In the genomic region with DNA sequence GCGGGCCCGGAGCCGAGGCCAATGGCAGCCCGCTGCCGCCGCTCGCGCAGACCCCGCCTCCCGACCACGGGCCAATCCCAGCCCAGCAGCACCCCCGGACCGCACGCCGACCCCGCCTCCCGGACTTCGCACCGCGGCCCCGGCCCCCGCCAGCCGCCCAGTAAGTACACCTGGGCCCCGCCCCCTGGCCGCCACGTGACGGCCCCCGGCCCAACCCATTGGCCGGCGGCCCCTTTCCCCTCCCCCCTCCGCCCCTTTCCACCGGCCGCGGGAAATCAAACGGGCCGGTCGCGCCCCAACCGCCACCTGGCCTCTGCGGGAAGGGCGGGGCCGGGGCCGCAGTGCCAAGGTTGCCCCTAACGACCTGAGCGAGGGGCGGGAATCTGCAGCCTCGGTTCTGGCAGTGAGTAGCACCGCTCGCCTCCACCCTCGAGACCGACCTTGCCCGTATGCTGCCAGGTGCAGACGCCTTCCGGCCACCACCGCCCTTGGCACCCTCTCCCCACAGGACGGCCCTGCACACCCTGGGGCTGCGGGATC, we compare ENCODE assay signal across 8 cellular contexts. TPM values are rescaled to one million over a fixed set of nuclear protein-coding genes. Genes with fewer than 3 reads are reported as not detected.
DNase-seq lines count a peak whose midpoint lies in the region; ATAC-seq and TF ChIP-seq lines count a peak whose summit lies in the region.

A gene (minus strand): TSS at position 26 of the 540 bp plus-strand sequence. CDS start 139 bp downstream, outside the sequence.

- no peaks in the 10 kb centered on the region for H4K20me1 ChIP-seq in OCI-LY7 (ENCODE audit: insufficient read depth, low read length)

- H3K27me3 Mint-ChIP-seq in CD8-positive, alpha-beta T cell (ENCODE audit: low read depth) = peaks cover 9% of the 10 kb centered on the region
- peaks cover 32% of the 10 kb centered on the region for H3K27me3 Mint-ChIP-seq in activated T-helper 2 cell treated with anti-CD3 and anti-CD28 coated beads, Interferon-gamma antibody, Interleukin-2, Interleukin-4, amounts not matched to agents 10 μg/mL and 5 μg/mL and 100 μg/mL, durations not matched to agents 14 hours and 24 hours and 36 hours (ENCODE audit: low read depth)
- H3K27me3 Mint-ChIP-seq in glutamatergic neuron (ENCODE audit: unreplicated experiment) = peaks cover 25% of the 10 kb centered on the region

- no peak within 1 kb of the TSS for H3K27ac ChIP-seq in CD8-positive, alpha-beta T cell (ENCODE audit: low read depth, low read length)
- H3K27ac ChIP-seq in OCI-LY7 (ENCODE audit: low read depth, low read length, poor library complexity, severe bottlenecking) = peak within 1 kb of the TSS; percentile 66
- H3K27ac ChIP-seq in psoas muscle = peak within 1 kb of the TSS; percentile 91

- no peaks in the 10 kb centered on the region for H3K36me3 ChIP-seq in CD8-positive, alpha-beta T cell (ENCODE audit: insufficient read depth, low read length)
- H3K36me3 ChIP-seq in OCI-LY7 (ENCODE audit: insufficient read depth, low read length) (no peaks in the 10 kb centered on the region), psoas muscle (ENCODE audit: insufficient read depth in 1 of 2, low read depth in 1 of 2) (no peaks in the 10 kb centered on the region)

- no peak within 1 kb of the TSS for H3K27ac Mint-ChIP-seq in CD8-positive, alpha-beta T cell
- no peak within 1 kb of the TSS for H3K27ac Mint-ChIP-seq in activated T-helper 2 cell treated with anti-CD3 and anti-CD28 coated beads, Interferon-gamma antibody, Interleukin-2, Interleukin-4, amounts not matched to agents 10 μg/mL and 5 μg/mL and 100 μg/mL, durations not matched to agents 14 hours and 24 hours and 36 hours
- peak within 1 kb of the TSS; percentile 68 for H3K27ac Mint-ChIP-seq in glutamatergic neuron (ENCODE audit: unreplicated experiment)

- H3K4me1 ChIP-seq in CD8-positive, alpha-beta T cell (ENCODE audit: insufficient read depth, low read length) = peaks cover 25% of the 10 kb centered on the region
- H3K4me1 ChIP-seq in OCI-LY7 (ENCODE audit: insufficient read depth, low read length, poor library complexity, severe bottlenecking) = peaks cover 35% of the 10 kb centered on the region
- peaks cover 40% of the 10 kb centered on the region for H3K4me1 ChIP-seq in psoas muscle

- WGBS in psoas muscle, 3 donors = 2 to 6% (median 2%) methylated on average over 18 to 57 of the region's 57 CpGs

- intact Hi-C loops in CD8-positive, alpha-beta T cell (cut with DNase I, micrococcal nuclease) = loop anchor here in 1 of 2 experiments (1.0 to 5.0 kb wide), 3 partner anchors 42 to 247 kb away; a partner anchor contains a TSS
- intact Hi-C loops in OCI-LY7 (cut with micrococcal nuclease; ENCODE audit: unreplicated experiment) (loop anchor here (5.0 kb wide), 1 partner anchor 247 kb away; no protein-coding TSS in a partner anchor), psoas muscle (cut with DNase I) (loop anchor here in 1 of 2 donors (5.0 kb wide), 1 partner anchor 247 kb away; no protein-coding TSS in a partner anchor)
- intact Hi-C loops in activated T-helper 2 cell treated with anti-CD3 and anti-CD28 coated beads, Interferon-gamma antibody, Interleukin-2, Interleukin-4, amounts not matched to agents 10 μg/mL and 5 μg/mL and 100 μg/mL, durations not matched to agents 14 hours and 24 hours and 36 hours (cut with micrococcal nuclease) = loop anchor here (1.0 kb wide), 2 partner anchors 13 to 73 kb away; a partner anchor contains a TSS

- peak; percentile 34 to 78 (median 68) for DNase-seq in CD8-positive, alpha-beta T cell
- DNase-seq in HK-2 (ENCODE audit: unreplicated experiment) = peak; percentile 97
- peak; percentile 94 for DNase-seq in OCI-LY7 (ENCODE audit: low spot score)
- peak; percentile 80 for DNase-seq in activated T-helper 2 cell treated with anti-CD3 and anti-CD28 coated beads, Interferon-gamma antibody, Interleukin-2, Interleukin-4, amounts not matched to agents 10 μg/mL and 5 μg/mL and 100 μg/mL, durations not matched to agents 14 hours and 24 hours and 36 hours (ENCODE audit: low spot score)
- DNase-seq in glutamatergic neuron = peak; percentile 83
- peak; percentile 81 to 93 for DNase-seq in psoas muscle

- H3K4me3 ChIP-seq in CD8-positive, alpha-beta T cell (ENCODE audit: low read depth, low read length) = peak within 1 kb of the TSS; percentile 33
- H3K4me3 ChIP-seq in OCI-LY7 (ENCODE audit: low read depth, low read length, poor library complexity, severe bottlenecking) (peak within 1 kb of the TSS; percentile 70), psoas muscle (peak within 1 kb of the TSS; percentile 58)

- peaks cover 19% of the 10 kb centered on the region for H3K4me1 Mint-ChIP-seq in CD8-positive, alpha-beta T cell (ENCODE audit: low read depth)
- peaks cover 13% of the 10 kb centered on the region for H3K4me1 Mint-ChIP-seq in activated T-helper 2 cell treated with anti-CD3 and anti-CD28 coated beads, Interferon-gamma antibody, Interleukin-2, Interleukin-4, amounts not matched to agents 10 μg/mL and 5 μg/mL and 100 μg/mL, durations not matched to agents 14 hours and 24 hours and 36 hours (ENCODE audit: low read depth)
- H3K4me1 Mint-ChIP-seq in glutamatergic neuron (ENCODE audit: low read depth, unreplicated experiment) = no peaks in the 10 kb centered on the region

- H3K9me3 Mint-ChIP-seq in CD8-positive, alpha-beta T cell = no peaks in the 10 kb centered on the region
- no peaks in the 10 kb centered on the region for H3K9me3 Mint-ChIP-seq in activated T-helper 2 cell treated with anti-CD3 and anti-CD28 coated beads, Interferon-gamma antibody, Interleukin-2, Interleukin-4, amounts not matched to agents 10 μg/mL and 5 μg/mL and 100 μg/mL, durations not matched to agents 14 hours and 24 hours and 36 hours
- peaks cover 8% of the 10 kb centered on the region for H3K9me3 Mint-ChIP-seq in glutamatergic neuron (ENCODE audit: unreplicated experiment)

- CTCF ChIA-PET in CD8-positive, alpha-beta T cell (lab: Charles Lee) = no interaction called here
- CTCF ChIA-PET in OCI-LY7 (lab: Charles Lee; ENCODE audit: unreplicated experiment) = no interaction called here

- H2AFZ ChIP-seq in OCI-LY7 (ENCODE audit: low read length) = peak within 1 kb of the TSS; percentile 65

- H3K4me2 ChIP-seq in OCI-LY7 (ENCODE audit: low read length) = peak within 1 kb of the TSS; percentile 78

- H3K36me3 Mint-ChIP-seq in CD8-positive, alpha-beta T cell = no peaks in the 10 kb centered on the region
- no peaks in the 10 kb centered on the region for H3K36me3 Mint-ChIP-seq in activated T-helper 2 cell treated with anti-CD3 and anti-CD28 coated beads, Interferon-gamma antibody, Interleukin-2, Interleukin-4, amounts not matched to agents 10 μg/mL and 5 μg/mL and 100 μg/mL, durations not matched to agents 14 hours and 24 hours and 36 hours (ENCODE audit: low read depth)
- no peaks in the 10 kb centered on the region for H3K36me3 Mint-ChIP-seq in glutamatergic neuron (ENCODE audit: unreplicated experiment)

- POLR2A ChIA-PET in CD8-positive, alpha-beta T cell (lab: Charles Lee) = no interaction called here
- POLR2A ChIA-PET in OCI-LY7 (lab: Charles Lee) = no interaction called here

- no peaks in the 10 kb centered on the region for H3K9me3 ChIP-seq in CD8-positive, alpha-beta T cell (ENCODE audit: low read length)
- H3K9me3 ChIP-seq in OCI-LY7 (ENCODE audit: low read length) (no peaks in the 10 kb centered on the region), psoas muscle (no peaks in the 10 kb centered on the region)

- no peak for TF ChIP-seq CTCF in CD8-positive, alpha-beta T cell (IDR thresholded peaks at IDR 0.05)
- TF ChIP-seq CTCF in OCI-LY7 (conservative IDR thresholded peaks at IDR 0.05; ENCODE audit: low read length) = no peak
- TF ChIP-seq CTCF in glutamatergic neuron (IDR thresholded peaks at IDR 0.05; ENCODE audit: partially characterized antibody, unreplicated experiment) = no peak
- no peak for TF ChIP-seq CTCF in psoas muscle (IDR thresholded peaks at IDR 0.05)

- H3K4me3 Mint-ChIP-seq in CD8-positive, alpha-beta T cell = peak within 1 kb of the TSS; percentile 75
- peak within 1 kb of the TSS; percentile 75 for H3K4me3 Mint-ChIP-seq in activated T-helper 2 cell treated with anti-CD3 and anti-CD28 coated beads, Interferon-gamma antibody, Interleukin-2, Interleukin-4, amounts not matched to agents 10 μg/mL and 5 μg/mL and 100 μg/mL, durations not matched to agents 14 hours and 24 hours and 36 hours (ENCODE audit: low read depth)
- peak within 1 kb of the TSS; percentile 72 for H3K4me3 Mint-ChIP-seq in glutamatergic neuron (ENCODE audit: unreplicated experiment)

- H3K27me3 ChIP-seq in CD8-positive, alpha-beta T cell (ENCODE audit: insufficient read depth, low read length) = no peaks in the 10 kb centered on the region
- H3K27me3 ChIP-seq in psoas muscle (ENCODE audit: insufficient read depth in 3 of 3, low read length in 2 of 3) = peaks cover 0 to 9% (median 0%) of the 10 kb centered on the region in 3 donors

- ATAC-seq in CD8-positive, alpha-beta T cell = peak; percentile 77
- ATAC-seq in psoas muscle = peak; percentile 50 to 61 (median 51)
- ATAC-seq in GM21529 (IDR thresholded peaks at IDR 0.05; ENCODE audit: unreplicated experiment) = no peak
- no peak for ATAC-seq in HG03095 (IDR thresholded peaks at IDR 0.05; ENCODE audit: unreplicated experiment)

- no TSS peak for BruUV-seq in OCI-LY7 (replicated peaks; lab: Mats Ljungman, UMichigan)

- no peaks in the 10 kb centered on the region for H3K79me2 ChIP-seq in OCI-LY7 (ENCODE audit: insufficient read depth, low read depth, low read length)

- no peaks in the 10 kb centered on the region for H3K9me2 ChIP-seq in OCI-LY7 (ENCODE audit: insufficient read depth, low read length)

RNA-seq across cellular contexts. Expression of the gene that starts here (rescaled TPM):
- not detected for total RNA-seq in CD8-positive, alpha-beta T cell
- total RNA-seq in OCI-LY7 (2014; rRNA removed; shearing (Covaris generic)) = 9.8 and 12.8 TPM in 2 replicates
- total RNA-seq in OCI-LY7 (2022) = 6.7 and 11.8 TPM in 2 replicates
- total RNA-seq in activated T-helper 2 cell treated with anti-CD3 and anti-CD28 coated beads, Interferon-gamma antibody, Interleukin-2, Interleukin-4, amounts not matched to agents 10 μg/mL and 5 μg/mL and 100 μg/mL, durations not matched to agents 14 hours and 24 hours and 36 hours = 0.43 and 0.51 TPM in 2 replicates
- total RNA-seq in glutamatergic neuron (ENCODE audit: unreplicated experiment) = 1.3 TPM
- total RNA-seq in psoas muscle = 1 to 10 TPM in 1 of 4 donors, under 1 TPM in 3; 0.37 to 1.0 (median 0.75) TPM
- polyA plus RNA-seq in psoas muscle = 1 to 10 TPM in 1 of 3 donors, under 1 TPM in 2; 0.14 to 1.8 (median 0.21) TPM

Comparison
In these comparisons a context has a peak if more than half of its experiments do, and no peak if none do; other contexts are left out.
1. Peak in DNase-seq, ATAC-seq and H3K4me3 ChIP-seq in CD8-positive, alpha-beta T cell; RNA of the gene not detected or under 1 TPM.
2. Peak in DNase-seq in activated T-helper 2 cell treated with anti-CD3 and anti-CD28 coated beads, Interferon-gamma antibody, Interleukin-2, Interleukin-4, amounts not matched to agents 10 μg/mL and 5 μg/mL and 100 μg/mL, durations not matched to agents 14 hours and 24 hours and 36 hours; RNA of the gene not detected or under 1 TPM.
3. ATAC-seq: peak in psoas muscle (4 of 4); none in GM21529 (single experiment) and HG03095 (single experiment).
4. Peak in every context shown above with its lines, with median percentiles within 50 percentile points of each other: DNase-seq, H3K4me3 ChIP-seq and H3K4me3 Mint-ChIP-seq.